In genomic region chr14:92457018-92457565, GRCh38 we compare ENCODE assay signal across 11 cellular contexts.
"Had no signal": no experiment of that assay in that cellular context is flagged by ENCODE, and none has a peak within 500 bp of the region (broad histone marks: within the 10 kb centered on the region; RNA-seq: fewer than 3 reads in every experiment).

No MANE protein-coding gene starts in this region.

- H3K27ac ChIP-seq: ovary had no signal

- H3K36me3 Mint-ChIP-seq: activated naive CD4-positive, alpha-beta T cell treated with anti-CD3 and anti-CD28 coated beads, Interleukin-2, amount 50 U/mL, for 24 hours; naive B cell had no signal

- H3K4me3 ChIP-seq: lung, ovary had no signal

- H3K27ac Mint-ChIP-seq: activated B cell treated with CpG ODN at 0.5 μM for 24 hours; activated naive CD4-positive, alpha-beta T cell treated with anti-CD3 and anti-CD28 coated beads, Interleukin-2, amount 50 U/mL, for 24 hours; naive B cell; stimulated activated naive CD8-positive, alpha-beta T cell treated with anti-CD3 and anti-CD28 coated beads, Interleukin-15, Interleukin-2, amounts not matched to agents 100 ng/mL and 50 ng/mL, for 24 hours had no signal

- H3K27me3 Mint-ChIP-seq: activated naive CD4-positive, alpha-beta T cell treated with anti-CD3 and anti-CD28 coated beads, Interleukin-2, amount 50 U/mL, for 24 hours; stimulated activated naive CD8-positive, alpha-beta T cell treated with anti-CD3 and anti-CD28 coated beads, Interleukin-15, Interleukin-2, amounts not matched to agents 100 ng/mL and 50 ng/mL, for 24 hours had no signal

- DNase-seq: activated B cell treated with CpG ODN at 0.5 μM for 24 hours; activated CD4-positive, alpha-beta T cell treated with anti-CD3 and anti-CD28 coated beads, Interleukin-2, amount 50 U/mL, for 1 hour; activated T-cell treated with anti-CD3 and anti-CD28 coated beads, Interleukin-2, amount 50 U/mL, for 1 hour; naive B cell; stimulated activated CD4-positive, alpha-beta T cell treated with anti-CD3 and anti-CD28 coated beads, Interleukin-15, amount 100 ng/mL, for 24 hours; stimulated activated CD4-positive, alpha-beta T cell treated with anti-CD3 and anti-CD28 coated beads, Interleukin-4, amount 100 ng/mL, for 24 hours; T-helper 1 cell had no signal

- H3K4me3 Mint-ChIP-seq: activated B cell treated with CpG ODN at 0.5 μM for 24 hours; activated naive CD4-positive, alpha-beta T cell treated with anti-CD3 and anti-CD28 coated beads, Interleukin-2, amount 50 U/mL, for 24 hours; stimulated activated naive CD8-positive, alpha-beta T cell treated with anti-CD3 and anti-CD28 coated beads, Interleukin-15, Interleukin-2, amounts not matched to agents 100 ng/mL and 50 ng/mL, for 24 hours had no signal

- H3K9me3 ChIP-seq: ovary had no signal

- H3K36me3 ChIP-seq: ovary had no signal

- H3K9me3 Mint-ChIP-seq: activated B cell treated with CpG ODN at 0.5 μM for 24 hours; activated naive CD4-positive, alpha-beta T cell treated with anti-CD3 and anti-CD28 coated beads, Interleukin-2, amount 50 U/mL, for 24 hours; stimulated activated naive CD8-positive, alpha-beta T cell treated with anti-CD3 and anti-CD28 coated beads, Interleukin-15, Interleukin-2, amounts not matched to agents 100 ng/mL and 50 ng/mL, for 24 hours had no signal

- H3K27me3 ChIP-seq: ovary had no signal
